In the genomic region with DNA sequence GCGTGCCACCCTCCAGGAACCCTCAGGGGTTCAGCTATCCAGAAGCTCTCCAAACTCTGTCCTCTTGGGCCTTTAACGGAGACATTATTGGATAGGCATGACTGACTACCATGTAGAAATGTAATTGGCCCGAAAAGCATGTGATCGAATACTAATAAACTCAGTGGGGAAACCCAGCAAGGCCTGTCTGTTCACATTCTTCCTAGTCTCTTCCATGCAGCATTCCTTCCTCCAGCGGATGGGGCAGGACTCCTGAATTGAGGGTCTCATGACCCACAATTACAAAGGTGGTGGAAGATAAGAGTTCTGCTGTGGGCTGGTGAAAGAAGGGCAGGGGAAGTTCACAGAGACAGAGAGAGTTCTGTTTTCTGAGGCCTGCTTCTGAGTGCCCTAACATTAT, we compare ENCODE assay signal across 23 cellular contexts.
"Had no signal": no experiment of that assay in that cellular context is flagged by ENCODE, and none has a peak within 500 bp of the region (broad histone marks: within the 10 kb centered on the region; RNA-seq: fewer than 3 reads in every experiment).

No MANE protein-coding gene starts in this region.

- ATAC-seq: HepG2, K562, Panc1, PC-3, SK-N-SH treated with all-trans-retinoic acid at 6 μM for 48 hours had no signal

- DNase-seq: IMR-90; Kasumi-1; MV-4-11; NCI-H1048; NCI-H1105; NCI-H1417 treated with DMSO at 0.1 percent for 48 hours; NCI-H146; NCI-H1694 treated with DMSO at 0.1 percent for 48 hours; NCI-H1930; NCI-H2081; NCI-H2107; NCI-H2227 treated with DMSO at 0.1 percent for 48 hours; NCI-H524; NCI-H526 treated with DMSO at 0.1 percent for 48 hours; NCI-H748 treated with DMSO at 0.1 percent for 48 hours; NK-92 treated with Interleukin-12 subunit alpha and Interleukin-12 subunit beta, amount 100 ng/mL, for 24 hours; PC-3; SHP77; T-helper 1 cell had no signal
